20 cellular contexts compared by ENCODE assay signal in genomic region chr21:37424987-37425386, GRCh38.
"Had no signal": no experiment of that assay in that cellular context is flagged by ENCODE, and none has a peak within 500 bp of the region (broad histone marks: within the 10 kb centered on the region; RNA-seq: fewer than 3 reads in every experiment).

No MANE protein-coding gene starts in this region.

- H3K27ac ChIP-seq: dorsolateral prefrontal cortex, esophagus squamous epithelium, lower lobe of right lung, parathyroid adenoma, SK-N-MC, tibial artery had no signal

- H3K27me3 Mint-ChIP-seq: activated CD4-positive, alpha-beta memory T cell treated with anti-CD3 and anti-CD28 coated beads for 36 hours; activated naive CD8-positive, alpha-beta T cell treated with anti-CD3 and anti-CD28 coated beads, Interleukin-2, amount 50 U/mL, for 24 hours; effector memory CD8-positive, alpha-beta T cell; naive B cell; stimulated activated naive CD8-positive, alpha-beta T cell treated with anti-CD3 and anti-CD28 coated beads, Interleukin-15, amount 100 ng/mL, for 72 hours had no signal

- H3K27me3 ChIP-seq: cardiac muscle cell, dorsolateral prefrontal cortex, esophagus squamous epithelium, tibial artery had no signal

- H3K27ac Mint-ChIP-seq: activated CD4-positive, alpha-beta memory T cell treated with anti-CD3 and anti-CD28 coated beads for 36 hours; activated naive CD8-positive, alpha-beta T cell treated with anti-CD3 and anti-CD28 coated beads, Interleukin-2, amount 50 U/mL, for 24 hours; activated T-cell treated with anti-CD3 and anti-CD28 coated beads, Interleukin-2, amount 50 U/mL, for 72 hours had no signal

- DNase-seq: activated CD4-positive, alpha-beta memory T cell treated with anti-CD3 and anti-CD28 coated beads for 36 hours; activated CD4-positive, alpha-beta T cell treated with anti-CD3 and anti-CD28 coated beads for 48 hours; activated gamma-delta T cell; activated naive CD4-positive, alpha-beta T cell treated with anti-CD3 and anti-CD28 coated beads, Interleukin-2, amount 50 U/mL, for 16 hours; activated naive CD8-positive, alpha-beta T cell treated with anti-CD3 and anti-CD28 coated beads, Interleukin-2, amount 50 U/mL, for 24 hours; activated T-cell treated with anti-CD3 and anti-CD28 coated beads, Interleukin-2, amount 50 U/mL, for 72 hours; dorsolateral prefrontal cortex; effector memory CD8-positive, alpha-beta T cell; esophagus squamous epithelium; hippocampal formation; lower lobe of right lung; naive B cell; nucleus accumbens; stimulated activated CD4-positive, alpha-beta T cell treated with anti-CD3 and anti-CD28 coated beads, Interleukin-2, amount 100 ng/mL, for 24 hours; stimulated activated naive CD8-positive, alpha-beta T cell treated with anti-CD3 and anti-CD28 coated beads, Interleukin-15, amount 100 ng/mL, for 72 hours; tibial artery had no signal

- H3K9me3 Mint-ChIP-seq: activated CD4-positive, alpha-beta memory T cell treated with anti-CD3 and anti-CD28 coated beads for 36 hours; effector memory CD8-positive, alpha-beta T cell had no signal

- H3K4me3 Mint-ChIP-seq: activated CD4-positive, alpha-beta memory T cell treated with anti-CD3 and anti-CD28 coated beads for 36 hours; activated naive CD8-positive, alpha-beta T cell treated with anti-CD3 and anti-CD28 coated beads, Interleukin-2, amount 50 U/mL, for 24 hours; activated T-cell treated with anti-CD3 and anti-CD28 coated beads, Interleukin-2, amount 50 U/mL, for 72 hours; effector memory CD8-positive, alpha-beta T cell; stimulated activated effector memory CD8-positive, alpha-beta T cell treated with anti-CD3 and anti-CD28 coated beads, Interleukin-12 subunit alpha, Interleukin-12 subunit beta, amount 100 ng/mL, for 72 hours; stimulated activated naive CD8-positive, alpha-beta T cell treated with anti-CD3 and anti-CD28 coated beads, Interleukin-15, amount 100 ng/mL, for 72 hours had no signal

- H3K9me3 ChIP-seq: esophagus squamous epithelium, lower lobe of right lung, tibial artery had no signal

- H3K4me1 ChIP-seq: parathyroid adenoma had no signal

- H3K4me3 ChIP-seq: cardiac muscle cell, dorsolateral prefrontal cortex, esophagus squamous epithelium, lower lobe of right lung, SK-N-MC, tibial artery had no signal

- ATAC-seq: activated naive CD8-positive, alpha-beta T cell treated with anti-CD3 and anti-CD28 coated beads, Interleukin-2, amount 50 U/mL, for 24 hours; activated T-cell treated with anti-CD3 and anti-CD28 coated beads, Interleukin-2, amount 50 U/mL, for 72 hours; effector memory CD8-positive, alpha-beta T cell; lower lobe of right lung; stimulated activated effector memory CD8-positive, alpha-beta T cell treated with anti-CD3 and anti-CD28 coated beads, Interleukin-12 subunit alpha, Interleukin-12 subunit beta, amount 100 ng/mL, for 72 hours; stimulated activated naive CD8-positive, alpha-beta T cell treated with anti-CD3 and anti-CD28 coated beads, Interleukin-15, amount 100 ng/mL, for 72 hours had no signal
